Comparison of ENCODE assay signal across 23 cellular contexts in genomic region chr7:41825927-41826480, GRCh38.
DNase-seq lines count a peak whose midpoint lies in the region; ATAC-seq, FAIRE-seq and TF ChIP-seq lines count a peak whose summit lies in the region.
"Had no signal": no experiment of that assay in that cellular context is flagged by ENCODE, and none has a peak within 500 bp of the region (broad histone marks: within the 10 kb centered on the region; RNA-seq: fewer than 3 reads in every experiment).

No MANE protein-coding gene starts in this region.

- no peaks in the 10 kb centered on the region for H3F3A ChIP-seq in MM.1S (ENCODE audit: insufficient read depth, low read length)

- CTCF ChIA-PET in MCF 10A (lab: Yijun Ruan, JAX) = no interaction called here
- CTCF ChIA-PET in GM12878 (lab: Yijun Ruan, JAX) = interaction anchor here (0.6 to 1.3 kb wide), 7 partner anchors 9 to 121 kb away, joined by 3 read pairs; no protein-coding TSS in a partner anchor

- H3K9me3 ChIP-seq in breast epithelium (no peaks in the 10 kb centered on the region), MM.1S (replicated peaks; ENCODE audit: insufficient read depth, low read length) (no peaks in the 10 kb centered on the region), GM12878 (replicated peaks; ENCODE audit: control insufficient read depth, insufficient read depth, low read length) (peaks cover 1% of the 10 kb centered on the region; the same call in 1 of the 3 replicates), ascending aorta (no peaks in the 10 kb centered on the region)
- H3K9me3 ChIP-seq: thyroid gland had no signal

- H3K36me3 Mint-ChIP-seq in MCF 10A (ENCODE audit: insufficient read depth, unreplicated experiment) = peaks cover 7% of the 10 kb centered on the region
- H3K36me3 Mint-ChIP-seq: activated CD4-positive, alpha-beta memory T cell treated with anti-CD3 and anti-CD28 coated beads for 36 hours; activated naive CD4-positive, alpha-beta T cell treated with anti-CD3 and anti-CD28 coated beads, Interleukin-2, amount 10 ng/mL, durations not matched to agents 7 days and 5 days; CD8-positive, alpha-beta T cell; stimulated activated effector memory CD8-positive, alpha-beta T cell treated with anti-CD3 and anti-CD28 coated beads, Interleukin-12 subunit alpha, Interleukin-12 subunit beta, amount 100 ng/mL, for 72 hours had no signal

- SMC1A ChIA-PET in GM12878 (lab: Charles Lee; ENCODE audit: uncharacterized antibody, unreplicated experiment) = interaction anchor here (0.9 to 1.9 kb wide), 3 partner anchors 16 to 63 kb away, joined by 3 to 6 read pairs (median 3); no protein-coding TSS in a partner anchor

- H3K27ac Mint-ChIP-seq in MCF 10A (ENCODE audit: low read depth, unreplicated experiment) = no peak overlapping the region
- H3K27ac Mint-ChIP-seq: activated CD4-positive, alpha-beta memory T cell treated with anti-CD3 and anti-CD28 coated beads for 36 hours; activated naive CD4-positive, alpha-beta T cell treated with anti-CD3 and anti-CD28 coated beads, Interleukin-2, amount 10 ng/mL, durations not matched to agents 7 days and 5 days; CD8-positive, alpha-beta T cell; stimulated activated effector memory CD8-positive, alpha-beta T cell treated with anti-CD3 and anti-CD28 coated beads, Interleukin-12 subunit alpha, Interleukin-12 subunit beta, amount 100 ng/mL, for 72 hours; T-helper 1 cell treated with Interleukin-12 subunit alpha and Interleukin-12 subunit beta and Interleukin-4 antibody, amounts not matched to agents 30 μg/mL and 1 μg/mL, for 36 hours had no signal

- 29% methylated on average over 4 of the region's 4 CpGs for WGBS in GM12878 (ENCODE audit: insufficient coverage, insufficient replicate concordance, low lambda C conversion rate, missing lambda C conversion rate)

- TF ChIP-seq RAD21 in GM12878 (IDR thresholded peaks at IDR 0.05; ENCODE audit: insufficient read depth, low read depth, low read length) = no peak

- no peak overlapping the region for H2AFZ ChIP-seq in MM.1S (ENCODE audit: low read length)
- H2AFZ ChIP-seq in GM12878 (ENCODE audit: control insufficient read depth, low read depth, low read length) = peak overlapping the region; percentile 15; the same call in 1 of the 2 replicates

- H3K4me1 ChIP-seq in breast epithelium (no peaks in the 10 kb centered on the region), MM.1S (ENCODE audit: low read length) (no peaks in the 10 kb centered on the region), GM12878 (ENCODE audit: control insufficient read depth, insufficient read depth, low read length) (no peaks in the 10 kb centered on the region; the same call in 1 of the 2 replicates), ascending aorta (peaks cover 0 to 35% of the 10 kb centered on the region in 2 donors)
- H3K4me1 ChIP-seq: thyroid gland had no signal

- POLR2A ChIA-PET in MCF 10A (lab: Yijun Ruan, JAX) = interaction anchor here (0.6 kb wide), 1 partner anchor 41 kb away, joined by 3 read pairs; no protein-coding TSS in a partner anchor
- POLR2A ChIA-PET in GM12878 (lab: Charles Lee) = interaction anchor here (0.8 to 1.4 kb wide), 3 partner anchors 8 to 19 kb away, joined by 3 to 5 read pairs (median 3); no protein-coding TSS in a partner anchor

- in situ Hi-C loops in GM12878 (cut with MboI) = no loop called here

- H3K4me3 ChIP-seq in breast epithelium (no peak overlapping the region), MM.1S (ENCODE audit: low read length) (no peak overlapping the region), GM12878 (no peak overlapping the region), ascending aorta (no peak overlapping the region)
- H3K4me3 ChIP-seq: thyroid gland had no signal

- H3K9ac ChIP-seq in MM.1S (ENCODE audit: low read length) (no peak overlapping the region), GM12878 (ENCODE audit: control insufficient read depth, insufficient read depth, low read length) (no peak overlapping the region)

- no peak for TF ChIP-seq EP300 in GM12878 (IDR thresholded peaks at IDR 0.05; ENCODE audit: borderline replicate concordance in 1 of 2, control insufficient read depth in 1 of 2, low read depth in 2 of 2, low read length in 2 of 2)

- DNase-seq in MCF 10A (ENCODE audit: unreplicated experiment) (peak; percentile 22), breast epithelium (ENCODE audit: low spot score in 2 of 2) (no peak), MM.1S (peak; percentile 39), GM12878 (ENCODE audit: low read depth, low spot score) (no peak), sciatic nerve (ENCODE audit: low spot score) (no peak), NCI-H1092 treated with DMSO at 0.1 percent for 48 hours (lab: John Stamatoyannopoulos, UW) (no peak), ascending aorta (ENCODE audit: low spot score in 2 of 2) (no peak), NK-92 (lab: John Stamatoyannopoulos, UW; ENCODE audit: unreplicated experiment) (no peak)
- DNase-seq: activated CD4-positive, alpha-beta memory T cell treated with anti-CD3 and anti-CD28 coated beads for 36 hours; activated naive CD4-positive, alpha-beta T cell treated with anti-CD3 and anti-CD28 coated beads, Interleukin-2, amount 10 ng/mL, durations not matched to agents 7 days and 5 days; brain microvascular endothelial cell; CD8-positive, alpha-beta T cell; NCI-H1694 treated with DMSO at 0.1 percent for 48 hours; NCI-H446 treated with DMSO at 0.1 percent for 48 hours; retina; thyroid gland; WERI-Rb-1 had no signal

- H3K9me2 ChIP-seq in MM.1S (replicated peaks; ENCODE audit: insufficient read depth, low read length) = no peaks in the 10 kb centered on the region

- H3K27me3 Mint-ChIP-seq in MCF 10A (ENCODE audit: insufficient read depth, unreplicated experiment) = no peaks in the 10 kb centered on the region

- TF ChIP-seq CTCF in MCF 10A (IDR thresholded peaks at IDR 0.05; ENCODE audit: unreplicated experiment) = no peak
- no peak for TF ChIP-seq CTCF in breast epithelium (IDR thresholded peaks at IDR 0.05)
- TF ChIP-seq CTCF in MM.1S (IDR thresholded peaks at IDR 0.05; ENCODE audit: low read length) = no peak
- TF ChIP-seq CTCF in GM12878 (IDR thresholded peaks at IDR 0.05 in 2 of 3, conservative IDR thresholded peaks at IDR 0.05 in 1 of 3; ENCODE audit: control insufficient read depth in 2 of 3, extremely low read depth in 1 of 3, insufficient read depth in 1 of 3, low read depth in 3 of 3, low read length in 3 of 3) = no peak
- TF ChIP-seq CTCF in ascending aorta (IDR thresholded peaks at IDR 0.05) = no peak

- H3K4me1 Mint-ChIP-seq in MCF 10A (ENCODE audit: insufficient read depth, unreplicated experiment) = no peaks in the 10 kb centered on the region
- H3K4me1 Mint-ChIP-seq: activated naive CD4-positive, alpha-beta T cell treated with anti-CD3 and anti-CD28 coated beads, Interleukin-2, amount 10 ng/mL, durations not matched to agents 7 days and 5 days had no signal

- H3K4me2 ChIP-seq in MM.1S (ENCODE audit: low read depth, low read length) = no peak overlapping the region
- no peak overlapping the region for H3K4me2 ChIP-seq in GM12878 (ENCODE audit: control insufficient read depth, insufficient read depth)

- TF ChIP-seq POLR2A in breast epithelium (IDR thresholded peaks at IDR 0.05) = no peak
- TF ChIP-seq POLR2A in GM12878 (IDR thresholded peaks at IDR 0.05; ENCODE audit: low read depth, low read length) = no peak

- no peaks in the 10 kb centered on the region for H3K27me3 ChIP-seq in breast epithelium
- H3K27me3 ChIP-seq in MM.1S (replicated peaks; ENCODE audit: insufficient read depth, low read length) = no peaks in the 10 kb centered on the region
- H3K27me3 ChIP-seq in GM12878 (replicated peaks in 1 of 2; ENCODE audit: control insufficient read depth in 2 of 2, insufficient read depth in 2 of 2, low read length in 1 of 2) = no peaks in the 10 kb centered on the region
- no peaks in the 10 kb centered on the region for H3K27me3 ChIP-seq in ascending aorta
- H3K27me3 ChIP-seq: brain microvascular endothelial cell, foreskin keratinocyte, thyroid gland had no signal

- no peak overlapping the region for H3K4me3 Mint-ChIP-seq in MCF 10A (ENCODE audit: unreplicated experiment)
- H3K4me3 Mint-ChIP-seq: activated CD4-positive, alpha-beta memory T cell treated with anti-CD3 and anti-CD28 coated beads for 36 hours; activated naive CD4-positive, alpha-beta T cell treated with anti-CD3 and anti-CD28 coated beads, Interleukin-2, amount 10 ng/mL, durations not matched to agents 7 days and 5 days; CD8-positive, alpha-beta T cell; stimulated activated effector memory CD8-positive, alpha-beta T cell treated with anti-CD3 and anti-CD28 coated beads, Interleukin-12 subunit alpha, Interleukin-12 subunit beta, amount 100 ng/mL, for 72 hours; T-helper 1 cell treated with Interleukin-12 subunit alpha and Interleukin-12 subunit beta and Interleukin-4 antibody, amounts not matched to agents 30 μg/mL and 1 μg/mL, for 36 hours had no signal

- ATAC-seq in GM12878 (no peak), sciatic nerve (no peak)
- ATAC-seq: CD8-positive, alpha-beta T cell; foreskin keratinocyte; HCT116; left lobe of liver; Right ventricle myocardium inferior; stimulated activated effector memory CD8-positive, alpha-beta T cell treated with anti-CD3 and anti-CD28 coated beads, Interleukin-12 subunit alpha, Interleukin-12 subunit beta, amount 100 ng/mL, for 72 hours had no signal

- H3K79me2 ChIP-seq in MM.1S (ENCODE audit: low read length) (no peaks in the 10 kb centered on the region), GM12878 (ENCODE audit: control insufficient read depth, insufficient read depth, low read length) (no peaks in the 10 kb centered on the region)

- H3K36me3 ChIP-seq in breast epithelium (no peaks in the 10 kb centered on the region), MM.1S (replicated peaks; ENCODE audit: insufficient read depth, low read length) (no peaks in the 10 kb centered on the region), GM12878 (ENCODE audit: control insufficient read depth in 2 of 2, insufficient read depth in 2 of 2, low read length in 1 of 2) (no peaks in the 10 kb centered on the region), ascending aorta (no peaks in the 10 kb centered on the region)
- H3K36me3 ChIP-seq: brain microvascular endothelial cell, thyroid gland, WERI-Rb-1 had no signal

- BruUV-seq in MCF 10A (replicated peaks; lab: Mats Ljungman, UMichigan) = no TSS peak
- no TSS peak for BruUV-seq in GM12878 (replicated peaks; lab: Mats Ljungman, UMichigan)

- H4K20me1 ChIP-seq in MM.1S (ENCODE audit: insufficient read depth, low read length) = no peaks in the 10 kb centered on the region
- no peaks in the 10 kb centered on the region for H4K20me1 ChIP-seq in GM12878 (ENCODE audit: control insufficient read depth, insufficient read depth)

- H3K27ac ChIP-seq in breast epithelium = no peak overlapping the region
- no peak overlapping the region for H3K27ac ChIP-seq in MM.1S (ENCODE audit: low read length)
- no peak overlapping the region for H3K27ac ChIP-seq in GM12878 (ENCODE audit: control insufficient read depth, insufficient read depth)
- no peak overlapping the region for H3K27ac ChIP-seq in ascending aorta
- H3K27ac ChIP-seq: brain microvascular endothelial cell, foreskin keratinocyte, thyroid gland, WERI-Rb-1 had no signal

- intact Hi-C loops in MCF 10A (cut with micrococcal nuclease) = no loop called here
- intact Hi-C loops in breast epithelium (cut with DNase I; ENCODE audit: low total_unique reads) = no loop called here
- intact Hi-C loops in GM12878 (cut with micrococcal nuclease; ENCODE audit: unreplicated experiment) = no loop called here
- intact Hi-C loops in sciatic nerve (cut with DNase I) = no loop called here
- intact Hi-C loops in ascending aorta (cut with DNase I) = no loop called here

- no peaks in the 10 kb centered on the region for H3K9me3 Mint-ChIP-seq in MCF 10A (ENCODE audit: unreplicated experiment)
- H3K9me3 Mint-ChIP-seq: CD8-positive, alpha-beta T cell had no signal

- FAIRE-seq in GM12878 (lab: Jason Lieb, UNC) = no peak

- RAD21 ChIA-PET in GM12878 (lab: Charles Lee; ENCODE audit: unreplicated experiment) = interaction anchor here (2.0 to 2.2 kb wide), 2 partner anchors 16 to 44 kb away, joined by 7 read pairs; no protein-coding TSS in a partner anchor

Comparison
In these comparisons a context has a peak if more than half of its experiments do, and no peak if none do; other contexts are left out.
1. DNase-seq: peak in MCF 10A (single experiment) and MM.1S (single experiment); none in breast epithelium (0 of 2), GM12878 (single experiment), sciatic nerve (single experiment), NCI-H1092 treated with DMSO at 0.1 percent for 48 hours (single experiment), ascending aorta (0 of 2) and NK-92 (single experiment).